1 cellular context compared by ENCODE assay signal in genomic region chr1:186375152-186375928, GRCh38.
TF ChIP-seq lines count a peak whose summit lies in the region.

ODR4 (plus strand) TSS chr1:186375838; CDS start chr1:186379786, 3,948 bp downstream.
TPR (minus strand) TSS chr1:186375253; CDS start chr1:186375028, 225 bp downstream.

TF ChIP-seq in HepG2, 621 proteins besides CTCF, POLR2A, EP300 and RAD21 (continued from another document and continues in another):
- no peak for TF ChIP-seq CEBPZ (IDR thresholded peaks at IDR 0.05; ENCODE audit: low read length)
- TF ChIP-seq ISL2 (CRISPR knock-in tag; IDR thresholded peaks at IDR 0.05): 0 out of 2 replicates have a peak, but pooled peaks have one; percentile 2
- TF ChIP-seq ZNF839 (CRISPR knock-in tag; IDR thresholded peaks at IDR 0.05; ENCODE audit: borderline replicate concordance): no peak
- no peak for TF ChIP-seq ATF5 (CRISPR knock-in tag; IDR thresholded peaks at IDR 0.05; ENCODE audit: low read depth)
- TF ChIP-seq HOMEZ (CRISPR knock-in tag; IDR thresholded peaks at IDR 0.05; ENCODE audit: low read depth): 0 out of 2 replicates have a peak, but pooled peaks have one; percentile 42
- no peak for TF ChIP-seq ZNF205 (CRISPR knock-in tag; IDR thresholded peaks at IDR 0.05)
- peak; percentile 90; the same call in 1 of the 2 replicates for TF ChIP-seq SNAPC2 (CRISPR knock-in tag; IDR thresholded peaks at IDR 0.05)
- no peak for TF ChIP-seq ZNF292 (CRISPR knock-in tag; IDR thresholded peaks at IDR 0.05; ENCODE audit: borderline replicate concordance, low read depth)
- 0 out of 2 replicates have a peak, but pooled peaks have one; percentile 53 for TF ChIP-seq BATF2 (CRISPR knock-in tag; IDR thresholded peaks at IDR 0.05)
- 0 out of 2 replicates have a peak, but pooled peaks have one; percentile 16 for TF ChIP-seq ZNF780A (CRISPR knock-in tag; IDR thresholded peaks at IDR 0.05)
- TF ChIP-seq ZNF354B (CRISPR knock-in tag; IDR thresholded peaks at IDR 0.05): peak; percentile 88; the same call in 1 of the 2 replicates
- no peak for TF ChIP-seq ZNF570 (CRISPR knock-in tag; IDR thresholded peaks at IDR 0.05; ENCODE audit: borderline replicate concordance)
- peak; percentile 76; the same call in 1 of the 2 replicates for TF ChIP-seq ZNF772 (CRISPR knock-in tag; IDR thresholded peaks at IDR 0.05)
- peak; percentile 46; the same call in 1 of the 2 replicates for TF ChIP-seq NFYB (CRISPR knock-in tag; IDR thresholded peaks at IDR 0.05)
- TF ChIP-seq PTBP1 (IDR thresholded peaks at IDR 0.05; ENCODE audit: low read depth, low read length, poor library complexity, severe bottlenecking): peak; percentile 90
- no peak; the same call in 1 of the 2 replicates for TF ChIP-seq NFKB2 (CRISPR knock-in tag; IDR thresholded peaks at IDR 0.05; ENCODE audit: borderline replicate concordance)
- no peak for TF ChIP-seq ATM (IDR thresholded peaks at IDR 0.05; ENCODE audit: borderline replicate concordance)
- no peak for TF ChIP-seq NONO (IDR thresholded peaks at IDR 0.05)
- peak; percentile 96 for TF ChIP-seq NONO (CRISPR knock-in tag; conservative IDR thresholded peaks at IDR 0.05)
- TF ChIP-seq ZNF280D (CRISPR knock-in tag; IDR thresholded peaks at IDR 0.05): no peak; the same call in 1 of the 2 replicates
- no peak for TF ChIP-seq AKNA (CRISPR knock-in tag; IDR thresholded peaks at IDR 0.05; ENCODE audit: borderline replicate concordance)
- TF ChIP-seq HES4 (CRISPR knock-in tag; IDR thresholded peaks at IDR 0.05; ENCODE audit: borderline replicate concordance): peak; percentile 19; the same call in 1 of the 2 replicates
- no peak for TF ChIP-seq NFIB (CRISPR knock-in tag; IDR thresholded peaks at IDR 0.05; ENCODE audit: borderline replicate concordance)
- no peak for TF ChIP-seq PREB (CRISPR knock-in tag; IDR thresholded peaks at IDR 0.05)
- TF ChIP-seq SAP130 (CRISPR knock-in tag; IDR thresholded peaks at IDR 0.05; ENCODE audit: low read depth): peak; percentile 78
- no peak for TF ChIP-seq GPN1 (CRISPR knock-in tag; IDR thresholded peaks at IDR 0.05; ENCODE audit: borderline replicate concordance)
- no peak for TF ChIP-seq HNRNPL (IDR thresholded peaks at IDR 0.05; ENCODE audit: low read depth, low read length)
- peak; percentile 51; the same call in 1 of the 2 replicates for TF ChIP-seq JUND (CRISPR knock-in tag; IDR thresholded peaks at IDR 0.05)
- TF ChIP-seq KLF12 (CRISPR knock-in tag; IDR thresholded peaks at IDR 0.05; ENCODE audit: borderline replicate concordance): no peak
- TF ChIP-seq NCOA1 (CRISPR knock-in tag; IDR thresholded peaks at IDR 0.05): peak; percentile 41; the same call in 1 of the 2 replicates
- TF ChIP-seq PAXIP1 (CRISPR knock-in tag; conservative IDR thresholded peaks at IDR 0.05): peak; percentile 50
- TF ChIP-seq ZNF333 (CRISPR knock-in tag; IDR thresholded peaks at IDR 0.05; ENCODE audit: borderline replicate concordance): no peak
- TF ChIP-seq ZFP41 (CRISPR knock-in tag; IDR thresholded peaks at IDR 0.05; ENCODE audit: borderline replicate concordance): no peak
- no peak for TF ChIP-seq ZNF24 (IDR thresholded peaks at IDR 0.05)
- peak; percentile 42 for TF ChIP-seq U2AF1 (optimal IDR thresholded peaks at IDR 0.05; ENCODE audit: low read depth, low read length)
- no peak; the same call in 1 of the 2 replicates for TF ChIP-seq ZNF33A (CRISPR knock-in tag; IDR thresholded peaks at IDR 0.05; ENCODE audit: borderline replicate concordance)
- TF ChIP-seq TIGD3 (CRISPR knock-in tag; IDR thresholded peaks at IDR 0.05; ENCODE audit: borderline replicate concordance): no peak; the same call in 1 of the 2 replicates
- TF ChIP-seq ZNF235 (CRISPR knock-in tag; IDR thresholded peaks at IDR 0.05; ENCODE audit: borderline replicate concordance): peak; percentile 51; the same call in 1 of the 2 replicates
- no peak for TF ChIP-seq ZNF530 (CRISPR knock-in tag; IDR thresholded peaks at IDR 0.05; ENCODE audit: low read depth)
- no peak for TF ChIP-seq TCF7 (IDR thresholded peaks at IDR 0.05; ENCODE audit: low read depth)
